9 cellular contexts compared by ENCODE assay signal in the genomic region with DNA sequence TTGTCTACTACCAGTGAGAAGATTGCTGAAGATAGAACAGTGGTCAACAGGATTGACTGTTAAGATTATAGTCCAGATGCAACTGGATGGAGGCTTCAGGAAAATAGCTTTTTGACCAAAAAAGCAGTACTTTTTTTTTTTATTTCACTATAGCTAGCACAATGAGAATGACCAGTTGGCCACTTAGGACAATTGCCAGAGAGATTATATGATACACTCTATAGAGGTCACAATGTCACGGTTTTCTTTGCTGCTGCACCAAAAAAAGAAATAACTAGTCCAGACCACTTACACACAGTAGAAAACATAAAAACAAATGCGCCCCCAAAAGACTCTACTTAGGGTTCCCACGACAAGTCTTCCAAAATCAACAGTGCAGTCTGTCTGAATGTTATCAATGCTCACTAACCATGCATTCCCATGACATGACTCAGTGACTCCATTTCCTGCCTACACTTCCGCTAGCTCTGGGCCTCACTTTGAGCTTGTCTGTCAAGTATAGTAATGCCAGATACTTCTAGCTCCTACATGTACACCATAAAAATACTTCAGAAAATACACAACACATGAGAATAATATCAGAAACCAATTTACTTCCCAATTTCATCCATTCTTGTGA.
DNase-seq lines count a peak whose midpoint lies in the region; ATAC-seq and TF ChIP-seq lines count a peak whose summit lies in the region.
"Had no signal": no experiment of that assay in that cellular context is flagged by ENCODE, and none has a peak within 500 bp of the region (broad histone marks: within the 10 kb centered on the region; RNA-seq: fewer than 3 reads in every experiment).

No MANE protein-coding gene starts in this region.

- peaks cover 35% of the 10 kb centered on the region for H3K4me1 ChIP-seq in PC-3 (ENCODE audit: insufficient read depth, low read length)

- no TSS peak for BruUV-seq in PC-3 (replicated peaks; lab: Mats Ljungman, UMichigan)

- POLR2A ChIA-PET in PC-3 (lab: Charles Lee; ENCODE audit: unreplicated experiment), result interaction anchor here (0.6 to 0.9 kb wide), 2 partner anchors 48 to 146 kb away, joined by 3 to 4 read pairs; no protein-coding TSS in a partner anchor

- peak overlapping the region; percentile 40 for H3K4me2 ChIP-seq in PC-3 (ENCODE audit: low read length)

- no peaks in the 10 kb centered on the region for H3K36me3 ChIP-seq in PC-3 (ENCODE audit: low read depth, low read length)

- H3K27ac ChIP-seq in PC-3 (ENCODE audit: low read length) (peak overlapping the region; percentile 85), epithelial cell of prostate (peak overlapping the region; percentile 84)

- H3K27me3 ChIP-seq in PC-3 (ENCODE audit: low read length), result no peaks in the 10 kb centered on the region

- no peaks in the 10 kb centered on the region for H4K20me1 ChIP-seq in PC-3 (ENCODE audit: low read length)

- H3K79me2 ChIP-seq in PC-3 (ENCODE audit: low read length), result no peaks in the 10 kb centered on the region

- peak overlapping the region; percentile 66 for H3K9ac ChIP-seq in PC-3 (ENCODE audit: low read length)

- CTCF ChIA-PET in PC-3 (lab: Charles Lee), result no interaction called here

- H3F3A ChIP-seq in PC-3 (ENCODE audit: low read length, unreplicated experiment), result no peaks in the 10 kb centered on the region

- no peaks in the 10 kb centered on the region for H3K9me3 Mint-ChIP-seq in nephron progenitor cell

- no peak overlapping the region for H3K4me3 Mint-ChIP-seq in nephron progenitor cell

- no peak overlapping the region for H2AFZ ChIP-seq in PC-3 (ENCODE audit: low read length)

- H3K9me2 ChIP-seq in PC-3 (replicated peaks; ENCODE audit: low read length), result no peaks in the 10 kb centered on the region

- peak overlapping the region; percentile 57 for H3K27ac Mint-ChIP-seq in nephron progenitor cell

- ATAC-seq in PC-3 (peak; percentile 81), GM21717 (IDR thresholded peaks at IDR 0.05; ENCODE audit: unreplicated experiment) (no peak), HG03280 (IDR thresholded peaks at IDR 0.05; ENCODE audit: unreplicated experiment) (no peak)

- no peak overlapping the region for H3K4me3 ChIP-seq in PC-3 (ENCODE audit: low read length)
- H3K4me3 ChIP-seq: lung had no signal

- no peaks in the 10 kb centered on the region for H3K36me3 Mint-ChIP-seq in nephron progenitor cell (ENCODE audit: low read depth)

- no peaks in the 10 kb centered on the region for H3K9me3 ChIP-seq in PC-3 (ENCODE audit: low read length)

- intact Hi-C loops in PC-3 (cut with micrococcal nuclease), result loop anchor here (5.0 kb wide), 1 partner anchor 43 kb away; no protein-coding TSS in a partner anchor

- DNase-seq in Daoy (ENCODE audit: low read depth), result peak; percentile 94
- DNase-seq in PC-3, result peak; percentile 86
- peak; percentile 48 for DNase-seq in epithelial cell of prostate (ENCODE audit: low read depth, low spot score)
- DNase-seq in nephron progenitor cell, result no peak
- no peak for DNase-seq in NCI-H748 (lab: John Stamatoyannopoulos, UW; ENCODE audit: unreplicated experiment)
- DNase-seq in stimulated activated CD4-positive, alpha-beta T cell treated with anti-CD3 and anti-CD28 coated beads, Interleukin-2, amount 100 ng/mL, for 24 hours, result no peak

- H3K27me3 Mint-ChIP-seq in nephron progenitor cell (ENCODE audit: low read depth, poor library complexity), result peaks cover 9% of the 10 kb centered on the region

- TF ChIP-seq CTCF in PC-3 (conservative IDR thresholded peaks at IDR 0.05; ENCODE audit: low read depth, low read length) (no peak), nephron progenitor cell (IDR thresholded peaks at IDR 0.05) (no peak)

- peaks cover 15% of the 10 kb centered on the region for H3K4me1 Mint-ChIP-seq in nephron progenitor cell

Comparison
In these comparisons a context has a peak if more than half of its experiments do, and no peak if none do; other contexts are left out.
1. DNase-seq: peak in Daoy (single experiment), PC-3 (single experiment) and epithelial cell of prostate (single experiment); none in nephron progenitor cell (single experiment), NCI-H748 (single experiment) and stimulated activated CD4-positive, alpha-beta T cell treated with anti-CD3 and anti-CD28 coated beads, Interleukin-2, amount 100 ng/mL, for 24 hours (0 of 2).